Comparison of ENCODE assay signal across 8 cellular contexts in the genomic region with DNA sequence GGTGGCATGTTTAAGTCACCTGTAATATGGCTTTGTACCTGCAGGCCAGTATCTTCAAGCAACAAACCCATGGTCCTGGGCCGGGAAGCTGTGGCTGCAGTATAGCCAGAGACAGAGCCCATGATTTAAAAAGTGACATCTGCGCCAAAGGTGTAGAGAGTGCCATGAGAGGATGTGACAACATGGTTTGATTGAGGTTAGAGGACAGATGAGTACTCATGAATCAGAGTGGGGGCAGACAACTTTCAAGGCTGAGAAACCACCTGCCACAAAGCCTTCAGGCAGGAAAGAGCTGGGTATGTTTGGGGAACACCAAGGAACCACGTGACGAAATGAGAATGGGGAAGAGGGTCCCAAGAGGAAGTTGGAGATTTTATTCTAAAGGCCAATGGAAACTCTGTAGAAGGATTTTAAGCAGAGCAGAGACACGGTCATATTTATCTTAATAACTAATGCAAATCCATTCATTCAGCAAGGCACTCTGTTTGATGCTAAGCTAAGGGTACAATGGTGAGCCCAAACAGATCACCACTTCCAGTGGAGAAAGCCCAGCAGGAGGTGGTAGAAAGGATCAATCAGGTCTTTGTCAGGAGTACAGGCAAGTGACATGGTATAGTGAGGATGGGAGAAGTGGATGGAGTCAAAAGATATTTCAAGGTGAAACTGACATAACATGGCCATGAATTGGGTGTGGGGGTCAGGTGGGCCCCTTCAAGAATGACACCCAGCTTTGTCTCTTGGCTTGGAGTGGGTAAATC. TPM values are rescaled to one million over a fixed set of nuclear protein-coding genes. Genes with fewer than 3 reads are reported as not detected.
DNase-seq lines count a peak whose midpoint lies in the region; ATAC-seq, FAIRE-seq and TF ChIP-seq lines count a peak whose summit lies in the region.

No MANE protein-coding gene starts in this region.

- no peak overlapping the region for H3K9ac ChIP-seq in K562 (ENCODE audit: insufficient read depth in 1 of 2, low read depth in 2 of 2, low read length in 2 of 2)

- H3K27me3 Mint-ChIP-seq in nephron progenitor cell (ENCODE audit: low read depth, poor library complexity): peaks cover 9% of the 10 kb centered on the region

- in situ Hi-C loops in K562 (cut with MboI): no loop called here

- no peaks in the 10 kb centered on the region for H4K20me1 ChIP-seq in K562 (replicated peaks; ENCODE audit: control insufficient read depth, insufficient read depth, low read length)

- no peak overlapping the region for H3K27ac ChIP-seq in K562 (ENCODE audit: extremely low read depth, low read depth, low read length)

- H3K36me3 ChIP-seq in K562 (ENCODE audit: control insufficient read depth, insufficient read depth, low read length): peaks cover 26% of the 10 kb centered on the region

- no TSS peak for BruUV-seq in K562 (replicated peaks; lab: Mats Ljungman, UMichigan)

- intact Hi-C loops in K562 (cut with micrococcal nuclease) (no loop called here), sciatic nerve (cut with DNase I) (no loop called here)

- H3K4me2 ChIP-seq in K562 (ENCODE audit: insufficient read depth, low read length): no peak overlapping the region

- peaks cover 3% of the 10 kb centered on the region for H3K9me3 Mint-ChIP-seq in nephron progenitor cell

- H3K4me3 ChIP-seq in K562: no peak overlapping the region

- no peak for FAIRE-seq in K562 (lab: Jason Lieb, UNC)
- FAIRE-seq in H54 (lab: Jason Lieb, UNC): no peak

- CTCF ChIA-PET in K562 (lab: Yijun Ruan, JAX; ENCODE audit: low intra/inter-chr PET ratio): no interaction called here

- H3K9me3 ChIP-seq in K562 (replicated peaks; ENCODE audit: control insufficient read depth, insufficient read depth, low read depth, low read length): no peaks in the 10 kb centered on the region

- peaks cover 2% of the 10 kb centered on the region; the same call in 1 of the 3 replicates for H3K79me2 ChIP-seq in K562 (ENCODE audit: control insufficient read depth, insufficient read depth, low read length)

- no peak for TF ChIP-seq RAD21 in K562 (CRISPR knock-in tag; conservative IDR thresholded peaks at IDR 0.05 in 1 of 2, IDR thresholded peaks at IDR 0.05 in 1 of 2)

- peaks cover 5 to 22% of the 10 kb centered on the region in 2 experiments; a peak in 4 of 5 replicates for H3K4me1 ChIP-seq in K562 (replicated peaks in 1 of 2; ENCODE audit: control insufficient read depth in 2 of 2, insufficient read depth in 2 of 2, low read length in 2 of 2)

- TF ChIP-seq EP300 in K562 (IDR thresholded peaks at IDR 0.05; ENCODE audit: low read length): no peak

- TF ChIP-seq POLR2A in K562 (conservative IDR thresholded peaks at IDR 0.05) (no peak), H54 (IDR thresholded peaks at IDR 0.05; ENCODE audit: low read depth, low read length) (no peak)

- 59% methylated on average over 5 of the region's 5 CpGs for WGBS in K562 (ENCODE audit: insufficient coverage, low coverage, missing lambda C conversion rate)

- no peak overlapping the region for H3K27ac Mint-ChIP-seq in nephron progenitor cell

- POLR2A ChIA-PET in K562 (lab: Yijun Ruan, JAX): interaction anchor here (1.7 kb wide), 1 partner anchor 14 kb away, joined by 5 read pairs; no protein-coding TSS in a partner anchor

- no peaks in the 10 kb centered on the region for H3K27me3 ChIP-seq in K562 (ENCODE audit: control insufficient read depth in 2 of 2, insufficient read depth in 2 of 2, low read length in 2 of 2)

- TF ChIP-seq CTCF in K562 (IDR thresholded peaks at IDR 0.05 in 2 of 3, conservative IDR thresholded peaks at IDR 0.05 in 1 of 3; ENCODE audit: insufficient read depth in 2 of 3, low read depth in 1 of 3, low read length in 3 of 3) (no peak), nephron progenitor cell (IDR thresholded peaks at IDR 0.05) (no peak)

- H3K4me1 Mint-ChIP-seq in nephron progenitor cell: peaks cover 23% of the 10 kb centered on the region

- H2AFZ ChIP-seq in K562 (ENCODE audit: low read depth, low read length): no peak overlapping the region

- H3K36me3 Mint-ChIP-seq in nephron progenitor cell (ENCODE audit: low read depth): peaks cover 21% of the 10 kb centered on the region

- no peak for ATAC-seq in K562
- ATAC-seq in GM19328 (IDR thresholded peaks at IDR 0.05; ENCODE audit: unreplicated experiment): no peak
- no peak for ATAC-seq in sciatic nerve

- no peak overlapping the region for H3K4me3 Mint-ChIP-seq in nephron progenitor cell

- peak; percentile 50 for DNase-seq in stimulated activated CD4-positive, alpha-beta T cell treated with anti-CD3 and anti-CD28 coated beads, Interleukin-15, amount 100 ng/mL, for 24 hours
- DNase-seq in stimulated activated CD4-positive, alpha-beta T cell treated with anti-CD3 and anti-CD28 coated beads, Interleukin-12 subunit alpha, Interleukin-12 subunit beta, amount 100 ng/mL, for 4 hours: no peak
- DNase-seq in NOMO-1 (lab: John Stamatoyannopoulos, UW; ENCODE audit: unreplicated experiment in 2 of 2) (peak; percentile 30 to 63), K562 (ENCODE audit: extremely low read depth in 1 of 4, low spot score in 3 of 4) (no peak), nephron progenitor cell (no peak), sciatic nerve (ENCODE audit: low spot score) (no peak), H54 (ENCODE audit: insufficient read length, low spot score) (no peak)

- no peaks in the 10 kb centered on the region for H3K9me1 ChIP-seq in K562 (ENCODE audit: control insufficient read depth, insufficient read depth, low read length)

RNA-seq across cellular contexts. Expression of gene MICAL1, which starts 3.4 kb away (rescaled TPM):
- total RNA-seq in K562 (2011; cell fraction: chromatin; rRNA removed; ENCODE audit: low replicate concordance): 67.8 and 124 TPM in 2 replicates
- 63.3 and 63.4 TPM in 2 replicates for total RNA-seq in K562 (2011; cell fraction: nucleolus; rRNA removed)
- total RNA-seq in K562 (2011; cell fraction: nucleoplasm; rRNA removed): 56.3 and 70.8 TPM in 2 replicates
- 7.0 and 10.5 TPM in 2 replicates for total RNA-seq in K562 (2014; rRNA removed)
- total RNA-seq in K562 (2014; rRNA removed; fragmentation: Illumina TruSeq; extraction: Trizol): 3.0 and 3.7 TPM in 2 replicates
- total RNA-seq in K562 (2015; rRNA removed; fragmentation: Illumina TruSeq; extraction: Trizol): 4.6 and 5.3 TPM in 2 replicates
- 11.0 and 12.3 TPM in 2 replicates for total RNA-seq in K562 (2021)
- polyA plus RNA-seq in K562 (2011; rRNA removed): 11.5 and 11.6 TPM in 2 replicates
- 5.4 and 9.1 TPM in 2 replicates for polyA plus RNA-seq in K562 (2011; cell fraction: cytosol; rRNA removed)
- polyA plus RNA-seq in K562 (2011; cell fraction: nucleus; rRNA removed): 72.2 and 124 TPM in 2 replicates
- polyA plus RNA-seq in K562 (2012): 10.9 and 26.0 TPM in 2 replicates
- 8.4 and 9.0 TPM in 2 replicates for polyA plus RNA-seq in K562 (2014; fragmentation: Illumina TruSeq; extraction: Trizol)
- under 1 TPM; 0.07 to 0.15 TPM for polyA plus RNA-seq in K562 (2014; fragmentation: Nextera tagmentation; extraction: Ambion mirVana)
- 11.5 and 15.2 TPM in 2 replicates for polyA plus RNA-seq in K562 (2014; rRNA removed)
- polyA minus RNA-seq in K562 (2011; rRNA and poly(A)+ RNA removed): 3.5 and 4.8 TPM in 2 replicates
- 3.5 and 5.0 TPM in 2 replicates for polyA minus RNA-seq in K562 (2011; cell fraction: cytosol; rRNA and poly(A)+ RNA removed)
- polyA minus RNA-seq in K562 (2011; cell fraction: nucleus; rRNA and poly(A)+ RNA removed): 12.9 and 14.9 TPM in 2 replicates
- total RNA-seq in sciatic nerve: 53.9 TPM

RNA-seq across cellular contexts. Expression of gene SMPD2, which starts 18.4 kb away (rescaled TPM):
- total RNA-seq in K562 (2011; cell fraction: chromatin; rRNA removed; ENCODE audit: low replicate concordance): 40.0 and 130 TPM in 2 replicates
- 68.9 and 90.7 TPM in 2 replicates for total RNA-seq in K562 (2011; cell fraction: nucleolus; rRNA removed)
- 59.2 and 61.0 TPM in 2 replicates for total RNA-seq in K562 (2011; cell fraction: nucleoplasm; rRNA removed)
- total RNA-seq in K562 (2014; rRNA removed) (20.8 and 23.9 TPM in 2 replicates), K562 (2014; rRNA removed; fragmentation: Illumina TruSeq; extraction: Trizol) (8.8 and 14.5 TPM in 2 replicates), K562 (2015; rRNA removed; fragmentation: Illumina TruSeq; extraction: Trizol) (16.8 and 18.1 TPM in 2 replicates), K562 (2021) (20.4 TPM in 2 replicates), sciatic nerve (11.7 TPM)
- polyA plus RNA-seq in K562 (2011; rRNA removed) (14.8 and 18.3 TPM in 2 replicates), K562 (2014; fragmentation: Illumina TruSeq; extraction: Trizol) (20.5 TPM in 2 replicates), K562 (2014; fragmentation: Nextera tagmentation; extraction: Ambion mirVana) (1 to 10 TPM in 1 of 2 experiments, under 1 TPM in 1; 0.13 to 1.2 TPM), K562 (2014; rRNA removed) (19.3 and 21.8 TPM in 2 replicates)
- 15.1 and 22.6 TPM in 2 replicates for polyA plus RNA-seq in K562 (2011; cell fraction: cytosol; rRNA removed)
- 61.2 and 64.9 TPM in 2 replicates for polyA plus RNA-seq in K562 (2011; cell fraction: nucleus; rRNA removed)
- polyA plus RNA-seq in K562 (2012): 14.3 and 17.2 TPM in 2 replicates
- 25.8 and 28.5 TPM in 2 replicates for polyA minus RNA-seq in K562 (2011; rRNA and poly(A)+ RNA removed)
- polyA minus RNA-seq in K562 (2011; cell fraction: cytosol; rRNA and poly(A)+ RNA removed): 8.1 and 12.0 TPM in 2 replicates
- 43.4 and 53.0 TPM in 2 replicates for polyA minus RNA-seq in K562 (2011; cell fraction: nucleus; rRNA and poly(A)+ RNA removed)

RNA-seq across cellular contexts. Expression of gene PPIL6, which starts 18.5 kb away (rescaled TPM):
- total RNA-seq in K562 (2011; cell fraction: chromatin; rRNA removed; ENCODE audit: low replicate concordance): 0.19 TPM in 1 of 2 replicates, not detected in the other
- not detected in 2 replicates for total RNA-seq in K562 (2011; cell fraction: nucleolus; rRNA removed)
- 0.15 TPM in 1 of 2 replicates, not detected in the other for total RNA-seq in K562 (2011; cell fraction: nucleoplasm; rRNA removed)
- total RNA-seq in K562 (2014; rRNA removed) (0.33 TPM in 1 of 2 replicates, not detected in the other), K562 (2014; rRNA removed; fragmentation: Illumina TruSeq; extraction: Trizol) (0.64 and 0.98 TPM in 2 replicates), K562 (2015; rRNA removed; fragmentation: Illumina TruSeq; extraction: Trizol) (0.68 and 0.76 TPM in 2 replicates), K562 (2021) (0.47 and 0.87 TPM in 2 replicates), sciatic nerve (7.1 TPM)
- polyA plus RNA-seq in K562 (2011; rRNA removed) (0.36 and 1.1 TPM in 2 replicates), K562 (2014; fragmentation: Illumina TruSeq; extraction: Trizol) (0.35 and 0.49 TPM in 2 replicates), K562 (2014; fragmentation: Nextera tagmentation; extraction: Ambion mirVana) (under 1 TPM; 0.13 to 0.14 TPM), K562 (2014; rRNA removed) (0.03 and 1.5 TPM in 2 replicates)
- 0.09 and 0.29 TPM in 2 replicates for polyA plus RNA-seq in K562 (2011; cell fraction: cytosol; rRNA removed)
- 0.10 and 0.37 TPM in 2 replicates for polyA plus RNA-seq in K562 (2011; cell fraction: nucleus; rRNA removed)
- polyA plus RNA-seq in K562 (2012): 0.72 and 2.6 TPM in 2 replicates
- polyA minus RNA-seq in K562 (2011; rRNA and poly(A)+ RNA removed): 0.42 and 1.3 TPM in 2 replicates
- not detected in 2 replicates for polyA minus RNA-seq in K562 (2011; cell fraction: cytosol; rRNA and poly(A)+ RNA removed)
- polyA minus RNA-seq in K562 (2011; cell fraction: nucleus; rRNA and poly(A)+ RNA removed): 0.27 TPM in 1 of 2 replicates, not detected in the other

RNA-seq across cellular contexts. Expression of gene ZBTB24, which starts 24.1 kb away (rescaled TPM):
- total RNA-seq in K562 (2011; cell fraction: chromatin; rRNA removed; ENCODE audit: low replicate concordance): 7.0 and 15.8 TPM in 2 replicates
- total RNA-seq in K562 (2011; cell fraction: nucleolus; rRNA removed): 5.2 and 5.5 TPM in 2 replicates
- 7.4 and 8.9 TPM in 2 replicates for total RNA-seq in K562 (2011; cell fraction: nucleoplasm; rRNA removed)
- total RNA-seq in K562 (2014; rRNA removed): 8.3 and 9.3 TPM in 2 replicates
- total RNA-seq in K562 (2014; rRNA removed; fragmentation: Illumina TruSeq; extraction: Trizol): 13.4 and 13.7 TPM in 2 replicates
- 15.8 and 16.7 TPM in 2 replicates for total RNA-seq in K562 (2015; rRNA removed; fragmentation: Illumina TruSeq; extraction: Trizol)
- total RNA-seq in K562 (2021): 8.5 TPM in 2 replicates
- 3.8 and 4.3 TPM in 2 replicates for polyA plus RNA-seq in K562 (2011; rRNA removed)
- 2.6 and 3.1 TPM in 2 replicates for polyA plus RNA-seq in K562 (2011; cell fraction: cytosol; rRNA removed)
- polyA plus RNA-seq in K562 (2011; cell fraction: nucleus; rRNA removed): 3.7 and 4.5 TPM in 2 replicates
- polyA plus RNA-seq in K562 (2012): 5.4 and 5.5 TPM in 2 replicates
- polyA plus RNA-seq in K562 (2014; fragmentation: Illumina TruSeq; extraction: Trizol): 8.2 and 10.1 TPM in 2 replicates
- 1 to 10 TPM; 2.0 to 2.5 TPM for polyA plus RNA-seq in K562 (2014; fragmentation: Nextera tagmentation; extraction: Ambion mirVana)
- 5.3 TPM in 2 replicates for polyA plus RNA-seq in K562 (2014; rRNA removed)
- polyA minus RNA-seq in K562 (2011; rRNA and poly(A)+ RNA removed): 7.6 and 7.9 TPM in 2 replicates
- 4.4 and 5.5 TPM in 2 replicates for polyA minus RNA-seq in K562 (2011; cell fraction: cytosol; rRNA and poly(A)+ RNA removed)
- 4.2 and 7.4 TPM in 2 replicates for polyA minus RNA-seq in K562 (2011; cell fraction: nucleus; rRNA and poly(A)+ RNA removed)
- 9.9 TPM for total RNA-seq in sciatic nerve

Comparison
In these comparisons a context has a peak if more than half of its experiments do, and no peak if none do; other contexts are left out.
1. DNase-seq: peak in stimulated activated CD4-positive, alpha-beta T cell treated with anti-CD3 and anti-CD28 coated beads, Interleukin-15, amount 100 ng/mL, for 24 hours (single experiment) and NOMO-1 (2 of 2); none in stimulated activated CD4-positive, alpha-beta T cell treated with anti-CD3 and anti-CD28 coated beads, Interleukin-12 subunit alpha, Interleukin-12 subunit beta, amount 100 ng/mL, for 4 hours (single experiment), K562 (0 of 4), nephron progenitor cell (single experiment), sciatic nerve (single experiment) and H54 (single experiment).